8 cellular contexts compared by ENCODE assay signal in genomic region chr20:1325173-1326030, GRCh38. TPM values are rescaled to one million over a fixed set of nuclear protein-coding genes. Genes with fewer than 3 reads are reported as not detected.
DNase-seq lines count a peak whose midpoint lies in the region; ATAC-seq and TF ChIP-seq lines count a peak whose summit lies in the region.

No MANE protein-coding gene starts in this region.

- H3K36me3 ChIP-seq in BJ (ENCODE audit: control insufficient read depth, insufficient read depth, low read length): no peaks in the 10 kb centered on the region

- POLR2A ChIA-PET in BJ (lab: Charles Lee): interaction anchor here (0.6 to 0.7 kb wide), 2 partner anchors 20 to 119 kb away, joined by 3 to 4 read pairs; no protein-coding TSS in a partner anchor

- peak overlapping the region; percentile 97 for H3K27ac ChIP-seq in cingulate gyrus (ENCODE audit: low read depth, low read length)

- peak; percentile 84 for ATAC-seq in HG03432 (IDR thresholded peaks at IDR 0.05; ENCODE audit: unreplicated experiment)

- 0 out of 2 replicates have a peak, but pooled peaks have one; percentile 12 for TF ChIP-seq CTCF in BJ (IDR thresholded peaks at IDR 0.05; ENCODE audit: insufficient read depth, low read depth, low read length)

- CTCF ChIA-PET in BJ (lab: Yijun Ruan, JAX): interaction anchor here (0.8 to 3.9 kb wide), 5 partner anchors 12 to 141 kb away, joined by 3 to 21 read pairs (median 4); partner anchors contain the start of gene NSFL1C

- no peaks in the 10 kb centered on the region for H3K27me3 ChIP-seq in BJ (ENCODE audit: control insufficient read depth, insufficient read depth, low read length)

- peak overlapping the region; percentile 79 for H3K4me3 ChIP-seq in BJ (ENCODE audit: low read depth, low read length)

- DNase-seq in BJ (ENCODE audit: low read depth) (peak; percentile 81), GM19238 (ENCODE audit: insufficient read length, low spot score) (peak; percentile 98), NCI-H510A (lab: John Stamatoyannopoulos, UW) (peak; percentile 95), kidney glomerular epithelial cell (lab: John Stamatoyannopoulos, UW) (peak; percentile 94)
- peak; percentile 98 for DNase-seq in activated CD4-positive, alpha-beta T cell treated with anti-CD3 and anti-CD28 coated beads for 24 hours (ENCODE audit: low read depth in 2 of 2)
- DNase-seq in stimulated activated CD4-positive, alpha-beta T cell treated with anti-CD3 and anti-CD28 coated beads, Interleukin-15, amount 100 ng/mL, for 48 hours (ENCODE audit: low read depth in 2 of 2): peak; percentile 98 to 99

RNA-seq across cellular contexts. Expression of gene SDCBP2, which starts 3.5 kb away (rescaled TPM):
- polyA plus RNA-seq in BJ (2011; rRNA removed): 4.3 and 6.2 TPM in 2 replicates
- polyA minus RNA-seq in BJ (2011; rRNA and poly(A)+ RNA removed): 0.72 and 2.1 TPM in 2 replicates

RNA-seq across cellular contexts. Expression of gene SNPH, which starts 59.3 kb away (rescaled TPM):
- 1.3 and 1.8 TPM in 2 replicates for polyA plus RNA-seq in BJ (2011; rRNA removed)
- polyA minus RNA-seq in BJ (2011; rRNA and poly(A)+ RNA removed): 2.1 and 2.8 TPM in 2 replicates

Comparison
In these comparisons a context has a peak if more than half of its experiments do, and no peak if none do; other contexts are left out.
1. Peak in every context shown above with its lines: DNase-seq, ATAC-seq, H3K4me3 ChIP-seq and H3K27ac ChIP-seq.